8 cellular contexts compared by ENCODE assay signal in genomic region chr4:119626943-119627266, GRCh38. TPM values are rescaled to one million over a fixed set of nuclear protein-coding genes. Genes with fewer than 3 reads are reported as not detected.
DNase-seq lines count a peak whose midpoint lies in the region; ATAC-seq, FAIRE-seq and TF ChIP-seq lines count a peak whose summit lies in the region.

No MANE protein-coding gene starts in this region.

- peaks cover 9% of the 10 kb centered on the region for H3K27me3 Mint-ChIP-seq in CD8-positive, alpha-beta T cell (ENCODE audit: low read depth)
- H3K27me3 Mint-ChIP-seq in neural progenitor cell (ENCODE audit: insufficient read depth, low read depth) = peaks cover 4% of the 10 kb centered on the region

- 6% methylated on average over 18 of the region's 18 CpGs; no CpG with 5 or more reads in 1 of the 2 experiments for WGBS in H1 (ENCODE audit: extremely low coverage in 1 of 2, insufficient coverage in 1 of 2, insufficient read length in 1 of 2, insufficient replicate concordance in 2 of 2, low coverage in 1 of 2, low lambda C conversion rate in 2 of 2, missing lambda C conversion rate in 1 of 2), 2 experiments

- no peak overlapping the region for H3K27ac ChIP-seq in CD8-positive, alpha-beta T cell (ENCODE audit: low read depth, low read length)
- H3K27ac ChIP-seq in MM.1S (ENCODE audit: low read length) (no peak overlapping the region), H1 (ENCODE audit: low read depth, low read length) (no peak overlapping the region), neural progenitor cell (no peak overlapping the region), foreskin keratinocyte (no peak overlapping the region)

- TF ChIP-seq RAD21 in H1 (IDR thresholded peaks at IDR 0.05 in 1 of 2, conservative IDR thresholded peaks at IDR 0.05 in 1 of 2; ENCODE audit: low read depth in 2 of 2, low read length in 2 of 2) = no peak

- no peaks in the 10 kb centered on the region for H4K20me1 ChIP-seq in MM.1S (ENCODE audit: insufficient read depth, low read length)
- H4K20me1 ChIP-seq in H1 (replicated peaks in 1 of 2; ENCODE audit: control insufficient read depth in 1 of 2, insufficient read depth in 2 of 2, low read length in 2 of 2) = peaks cover 3 to 4% of the 10 kb centered on the region in 2 experiments
- peaks cover 12% of the 10 kb centered on the region for H4K20me1 ChIP-seq in neural progenitor cell (ENCODE audit: low read depth)

- H3K4me2 ChIP-seq in MM.1S (ENCODE audit: low read depth, low read length) = peak overlapping the region; percentile 82
- peak overlapping the region; percentile 77 to 80 for H3K4me2 ChIP-seq in H1 (ENCODE audit: insufficient read depth in 1 of 2, low read depth in 2 of 2, low read length in 2 of 2)
- peak overlapping the region; percentile 85 for H3K4me2 ChIP-seq in neural progenitor cell

- no peak overlapping the region for H4K91ac ChIP-seq in H1 (replicated peaks; ENCODE audit: insufficient read length, low read length)

- no peaks in the 10 kb centered on the region for H3K36me3 ChIP-seq in CD8-positive, alpha-beta T cell (ENCODE audit: insufficient read depth, low read length)
- H3K36me3 ChIP-seq in MM.1S (replicated peaks; ENCODE audit: insufficient read depth, low read length) (no peaks in the 10 kb centered on the region), H1 (ENCODE audit: control insufficient read depth in 2 of 4, insufficient read depth in 4 of 4, low read length in 3 of 4) (no peaks in the 10 kb centered on the region), neural progenitor cell (no peaks in the 10 kb centered on the region)

- peaks cover 9% of the 10 kb centered on the region for H3K4me1 ChIP-seq in CD8-positive, alpha-beta T cell (ENCODE audit: insufficient read depth, low read length)
- H3K4me1 ChIP-seq in MM.1S (ENCODE audit: low read length) (peaks cover 12% of the 10 kb centered on the region; the same call in 1 of the 2 replicates), H1 (replicated peaks in 1 of 4; ENCODE audit: control insufficient read depth in 3 of 4, insufficient read depth in 4 of 4, low read length in 3 of 4) (peaks cover 0 to 3% (median 0%) of the 10 kb centered on the region in 4 experiments; a peak in 2 of 7 replicates), neural progenitor cell (peaks cover 19% of the 10 kb centered on the region), foreskin keratinocyte (peaks cover 12% of the 10 kb centered on the region)

- H3K23me2 ChIP-seq in H1 (ENCODE audit: low read depth, low read length) = no peaks in the 10 kb centered on the region; the same call in 1 of the 2 replicates

- no peak overlapping the region for H4K8ac ChIP-seq in H1 (ENCODE audit: extremely low read depth, insufficient read depth, low read length)

- peaks cover 4% of the 10 kb centered on the region for H3K36me3 Mint-ChIP-seq in CD8-positive, alpha-beta T cell
- H3K36me3 Mint-ChIP-seq in neural progenitor cell = no peaks in the 10 kb centered on the region

- H3K27ac Mint-ChIP-seq in CD8-positive, alpha-beta T cell = no peak overlapping the region
- no peak overlapping the region for H3K27ac Mint-ChIP-seq in neural progenitor cell

- TF ChIP-seq EP300 in H1 (IDR thresholded peaks at IDR 0.05; ENCODE audit: borderline replicate concordance in 1 of 2, low read depth in 2 of 2, low read length in 2 of 2) = no peak

- no peak for ATAC-seq in CD8-positive, alpha-beta T cell
- no peak for ATAC-seq in GM18907 (IDR thresholded peaks at IDR 0.05; ENCODE audit: unreplicated experiment)
- ATAC-seq in HG03571 (IDR thresholded peaks at IDR 0.05; ENCODE audit: unreplicated experiment) = no peak
- no peak for ATAC-seq in foreskin keratinocyte

- no peak overlapping the region for H2BK120ac ChIP-seq in H1 (replicated peaks; ENCODE audit: low read depth, low read length)

- H4K5ac ChIP-seq in H1 (ENCODE audit: insufficient read length, low read depth, low read length) = no peak overlapping the region

- FAIRE-seq in H1 (lab: Jason Lieb, UNC) = no peak

- no peak overlapping the region for H2BK5ac ChIP-seq in H1 (ENCODE audit: low read depth, low read length)

- intact Hi-C loops in CD8-positive, alpha-beta T cell (cut with DNase I, micrococcal nuclease) = loop anchor here (1.0 to 10.0 kb wide), 9 partner anchors 70 to 1350 kb away; partner anchors contain the start of genes SEC24D (in 1 of the 2) and USP53 (in 1 of the 2)

- H2BK20ac ChIP-seq in H1 (ENCODE audit: low read length) = no peak overlapping the region

- H2BK12ac ChIP-seq in H1 (ENCODE audit: low read depth, low read length) = no peak overlapping the region

- H3K9me3 ChIP-seq in CD8-positive, alpha-beta T cell (ENCODE audit: low read length) = no peaks in the 10 kb centered on the region
- H3K9me3 ChIP-seq in MM.1S (replicated peaks; ENCODE audit: insufficient read depth, low read length) (no peaks in the 10 kb centered on the region), H1 (ENCODE audit: insufficient read depth in 2 of 2, low read depth in 1 of 2, low read length in 1 of 2) (no peaks in the 10 kb centered on the region), neural progenitor cell (ENCODE audit: low read depth) (no peaks in the 10 kb centered on the region)

- H3K9me3 Mint-ChIP-seq in CD8-positive, alpha-beta T cell = no peaks in the 10 kb centered on the region
- H3K9me3 Mint-ChIP-seq in neural progenitor cell = peaks cover 2% of the 10 kb centered on the region

- no peaks in the 10 kb centered on the region for H3K79me1 ChIP-seq in H1 (ENCODE audit: low read depth, low read length)

- H3K23ac ChIP-seq in H1 (ENCODE audit: insufficient read length) = no peak overlapping the region

- TF ChIP-seq POLR2A in H1 (IDR thresholded peaks at IDR 0.05; ENCODE audit: control extremely low read depth in 1 of 2, low read depth in 2 of 2, low read length in 2 of 2) = no peak

- H3F3A ChIP-seq in MM.1S (ENCODE audit: insufficient read depth, low read length) (0 out of 2 replicates have a peak, but pooled peaks cover 13% of the 10 kb centered on the region), neural progenitor cell (ENCODE audit: low read depth) (peaks cover 12% of the 10 kb centered on the region)

- peak overlapping the region; percentile 65 for H3K4me3 ChIP-seq in CD8-positive, alpha-beta T cell (ENCODE audit: low read depth, low read length)
- peak overlapping the region; percentile 89 for H3K4me3 ChIP-seq in MM.1S (ENCODE audit: low read length)
- H3K4me3 ChIP-seq in H1 (ENCODE audit: extremely low read depth in 1 of 4, insufficient read depth in 2 of 4, low read depth in 3 of 4, low read length in 4 of 4) = peak overlapping the region; percentile 75 to 96 (median 81)
- peak overlapping the region; percentile 82 for H3K4me3 ChIP-seq in neural progenitor cell

- H3K14ac ChIP-seq in H1 (ENCODE audit: insufficient read length) = no peak overlapping the region

- H3K9ac ChIP-seq in MM.1S (ENCODE audit: low read length) (peak overlapping the region; percentile 51; the same call in 1 of the 2 replicates), H1 (replicated peaks in 1 of 4; ENCODE audit: extremely low read depth in 1 of 4, low read depth in 3 of 4, low read length in 3 of 4) (peak overlapping the region in 2 of 4 experiments; percentile 26 to 47; a peak in 4 of 7 replicates), neural progenitor cell (no peak overlapping the region)

- no peaks in the 10 kb centered on the region for H3K27me3 ChIP-seq in CD8-positive, alpha-beta T cell (ENCODE audit: insufficient read depth, low read length)
- H3K27me3 ChIP-seq in MM.1S (replicated peaks; ENCODE audit: insufficient read depth, low read length) = no peaks in the 10 kb centered on the region
- H3K27me3 ChIP-seq in H1 (replicated peaks in 1 of 4; ENCODE audit: control insufficient read depth in 3 of 4, extremely low read depth in 1 of 4, insufficient read depth in 3 of 4, low read length in 3 of 4) = no peaks in the 10 kb centered on the region
- peaks cover 19% of the 10 kb centered on the region for H3K27me3 ChIP-seq in neural progenitor cell
- no peaks in the 10 kb centered on the region for H3K27me3 ChIP-seq in foreskin keratinocyte

- no peaks in the 10 kb centered on the region for H3K9me2 ChIP-seq in MM.1S (replicated peaks; ENCODE audit: insufficient read depth, low read length)

- POLR2A ChIA-PET in CD8-positive, alpha-beta T cell (lab: Charles Lee) = no interaction called here
- POLR2A ChIA-PET in H1 (lab: Charles Lee; ENCODE audit: partially characterized antibody) = interaction anchor here (0.8 to 2.9 kb wide), 8 partner anchors 11 to 424 kb away, joined by 3 to 10 read pairs (median 4); no protein-coding TSS in a partner anchor

- peak overlapping the region; percentile 85 for H3K4me3 Mint-ChIP-seq in CD8-positive, alpha-beta T cell
- peak overlapping the region; percentile 92 for H3K4me3 Mint-ChIP-seq in neural progenitor cell

- DNase-seq in CD8-positive, alpha-beta T cell = no peak
- DNase-seq in MM.1S = no peak
- DNase-seq in H1 (ENCODE audit: low read depth in 1 of 2, low spot score in 2 of 2) = no peak
- no peak for DNase-seq in neural progenitor cell (ENCODE audit: low spot score)
- DNase-seq in AG08395 (ENCODE audit: low spot score) = no peak
- no peak for DNase-seq in foreskin keratinocyte

- TF ChIP-seq CTCF in CD8-positive, alpha-beta T cell (IDR thresholded peaks at IDR 0.05) = no peak
- TF ChIP-seq CTCF in MM.1S (IDR thresholded peaks at IDR 0.05; ENCODE audit: low read length) (no peak), H1 (IDR thresholded peaks at IDR 0.05; ENCODE audit: control extremely low read depth in 1 of 3, insufficient read depth in 1 of 3, low read depth in 1 of 3, low read length in 3 of 3) (no peak), neural progenitor cell (IDR thresholded peaks at IDR 0.05) (no peak), foreskin keratinocyte (conservative IDR thresholded peaks at IDR 0.05) (no peak)

- H2AK5ac ChIP-seq in H1 (ENCODE audit: low read depth, low read length) = no peak overlapping the region

- CTCF ChIA-PET in CD8-positive, alpha-beta T cell (lab: Charles Lee) = interaction anchor here (0.5 to 3.1 kb wide), 5 partner anchors 10 to 642 kb away, joined by 3 to 23 read pairs (median 3); no protein-coding TSS in a partner anchor
- CTCF ChIA-PET in H1 (lab: Charles Lee; ENCODE audit: partially characterized antibody) = interaction anchor here (0.6 to 3.1 kb wide), 8 partner anchors 9 to 308 kb away, joined by 3 to 23 read pairs (median 4); no protein-coding TSS in a partner anchor

- H3K56ac ChIP-seq in H1 (replicated peaks; ENCODE audit: insufficient read length, low read depth, low read length) = no peak overlapping the region

- H2AFZ ChIP-seq in MM.1S (ENCODE audit: low read length) (peak overlapping the region; percentile 80), H1 (ENCODE audit: low read length) (no peak overlapping the region), neural progenitor cell (replicated peaks) (peak overlapping the region; percentile 91)

- H3K4me1 Mint-ChIP-seq in CD8-positive, alpha-beta T cell (ENCODE audit: low read depth) = peaks cover 23% of the 10 kb centered on the region
- peaks cover 10% of the 10 kb centered on the region for H3K4me1 Mint-ChIP-seq in neural progenitor cell

- H3K79me2 ChIP-seq in MM.1S (ENCODE audit: low read length) = peaks cover 35% of the 10 kb centered on the region
- H3K79me2 ChIP-seq in H1 (ENCODE audit: control insufficient read depth in 1 of 2, insufficient read depth in 2 of 2, low read length in 2 of 2) = peaks cover 7 to 39% of the 10 kb centered on the region in 2 experiments; a peak in 3 of 4 replicates
- peaks cover 38% of the 10 kb centered on the region for H3K79me2 ChIP-seq in neural progenitor cell (ENCODE audit: low read depth)

- H3K4ac ChIP-seq in H1 (replicated peaks; ENCODE audit: insufficient read length, low read depth, low read length) = no peak overlapping the region

- no peak overlapping the region for H2BK15ac ChIP-seq in H1 (ENCODE audit: low read length)

- peak overlapping the region; percentile 60; the same call in 1 of the 2 replicates for H3K18ac ChIP-seq in H1 (ENCODE audit: extremely low read depth, low read length)

RNA-seq across cellular contexts. Expression of gene PDE5A, which starts 1.7 kb away (rescaled TPM):
- total RNA-seq in CD8-positive, alpha-beta T cell = under 1 TPM; 0.11 to 0.25 TPM
- 29.5 and 32.4 TPM in 2 replicates for total RNA-seq in H1 (2021; fragmentation: NEBNext Ultra II Directional; extraction: Animal tissue kit (Norgen Biotek cat#: 25700))
- polyA plus RNA-seq in H1 (2011; rRNA removed) (3.4 and 5.6 TPM in 2 replicates), foreskin keratinocyte (1.1 and 1.4 TPM in 2 replicates)
- polyA plus RNA-seq in H1 (2011; cell fraction: cytosol; rRNA removed) = 8.1 TPM
- 10.9 TPM for polyA plus RNA-seq in H1 (2011; cell fraction: nucleus; rRNA removed)
- 6.9 to 13.7 TPM (median 12.9 TPM) in 4 replicates for polyA plus RNA-seq in H1 (2012, experiment 1 of 2)
- polyA plus RNA-seq in H1 (2012, experiment 2 of 2) = 0.59 TPM
- 11.6 TPM for polyA plus RNA-seq in H1 (2013, experiment 1 of 2)
- polyA plus RNA-seq in H1 (2013, experiment 2 of 2) = 12.1 TPM
- 55.2 and 66.1 TPM in 2 replicates for polyA minus RNA-seq in H1 (2011; rRNA and poly(A)+ RNA removed)
- polyA minus RNA-seq in H1 (2011; cell fraction: cytosol; rRNA and poly(A)+ RNA removed) = 26.3 TPM
- polyA minus RNA-seq in H1 (2011; cell fraction: nucleus; rRNA and poly(A)+ RNA removed) = 114 TPM
- total RNA-seq in neural progenitor cell (ENCODE audit: low replicate concordance) (20.4 and 32.4 TPM in 2 replicates), foreskin keratinocyte (5.4 and 7.9 TPM in 2 replicates)
